8 cellular contexts compared by ENCODE assay signal in genomic region chr10:17229717-17229966, GRCh38. TPM values are rescaled to one million over a fixed set of nuclear protein-coding genes. Genes with fewer than 3 reads are reported as not detected.
DNase-seq lines count a peak whose midpoint lies in the region; ATAC-seq and TF ChIP-seq lines count a peak whose summit lies in the region.

No MANE protein-coding gene starts in this region.

- peak overlapping the region; percentile 99 for H3K4me3 ChIP-seq in AG10803 (ENCODE audit: low read length)

- ATAC-seq in GM21529 (IDR thresholded peaks at IDR 0.05; ENCODE audit: unreplicated experiment) (peak; percentile 4), HG02678 (IDR thresholded peaks at IDR 0.05; ENCODE audit: unreplicated experiment) (no peak)
- ATAC-seq in activated CD8-positive, alpha-beta T cell treated with anti-CD3 and anti-CD28 coated beads, Interleukin-2, amount 10 ng/mL, durations not matched to agents 7 days and 5 days, result no peak

- H3K27me3 Mint-ChIP-seq in activated CD8-positive, alpha-beta T cell treated with anti-CD3 and anti-CD28 coated beads, Interleukin-2, amount 10 ng/mL, durations not matched to agents 7 days and 5 days (ENCODE audit: low read depth), result no peaks in the 10 kb centered on the region
- peaks cover 27 to 38% (median 27%) of the 10 kb centered on the region in 3 donors for H3K27me3 Mint-ChIP-seq in immature natural killer cell (ENCODE audit: low read depth in 3 of 3)

- DNase-seq in AG10803 (ENCODE audit: low read depth), result no peak
- DNase-seq in activated CD8-positive, alpha-beta T cell treated with anti-CD3 and anti-CD28 coated beads, Interleukin-2, amount 10 ng/mL, durations not matched to agents 7 days and 5 days, result no peak
- DNase-seq in immature natural killer cell, result no peak
- no peak for DNase-seq in NCI-H774 (lab: John Stamatoyannopoulos, UW)
- no peak for DNase-seq in stimulated activated CD4-positive, alpha-beta T cell treated with anti-CD3 and anti-CD28 coated beads, Interleukin-4, amount 100 ng/mL, for 1 hour

- POLR2A ChIA-PET in activated CD8-positive, alpha-beta T cell treated with anti-CD3 and anti-CD28 coated beads, Interleukin-2, amount 10 ng/mL, durations not matched to agents 7 days and 5 days (lab: Charles Lee), result interaction anchor here (0.6 to 7.6 kb wide), 29 partner anchors 8 to 792 kb away, joined by 3 to 150 read pairs (median 8); partner anchors contain the start of genes RSU1, STAM and TRDMT1

- peak overlapping the region; percentile 72 for H3K27ac ChIP-seq in temporal lobe (ENCODE audit: low read depth, low read length)

- peak overlapping the region; percentile 91 for H3K4me3 Mint-ChIP-seq in activated CD8-positive, alpha-beta T cell treated with anti-CD3 and anti-CD28 coated beads, Interleukin-2, amount 10 ng/mL, durations not matched to agents 7 days and 5 days
- peak overlapping the region; percentile 86 to 94 (median 92) for H3K4me3 Mint-ChIP-seq in immature natural killer cell

- no peak for TF ChIP-seq CTCF in AG10803 (conservative IDR thresholded peaks at IDR 0.05; ENCODE audit: low read length)

- H3K4me1 Mint-ChIP-seq in activated CD8-positive, alpha-beta T cell treated with anti-CD3 and anti-CD28 coated beads, Interleukin-2, amount 10 ng/mL, durations not matched to agents 7 days and 5 days (ENCODE audit: low read depth), result peaks cover 61% of the 10 kb centered on the region
- peaks cover 38 to 55% of the 10 kb centered on the region in 2 donors for H3K4me1 Mint-ChIP-seq in immature natural killer cell

- peak overlapping the region; percentile 96 for H3K27ac Mint-ChIP-seq in activated CD8-positive, alpha-beta T cell treated with anti-CD3 and anti-CD28 coated beads, Interleukin-2, amount 10 ng/mL, durations not matched to agents 7 days and 5 days
- peak overlapping the region; percentile 84 to 98 (median 96) for H3K27ac Mint-ChIP-seq in immature natural killer cell

- no peaks in the 10 kb centered on the region for H3K9me3 Mint-ChIP-seq in activated CD8-positive, alpha-beta T cell treated with anti-CD3 and anti-CD28 coated beads, Interleukin-2, amount 10 ng/mL, durations not matched to agents 7 days and 5 days (ENCODE audit: insufficient read depth)
- no peaks in the 10 kb centered on the region for H3K9me3 Mint-ChIP-seq in immature natural killer cell

- CTCF ChIA-PET in activated CD8-positive, alpha-beta T cell treated with anti-CD3 and anti-CD28 coated beads, Interleukin-2, amount 10 ng/mL, durations not matched to agents 7 days and 5 days (lab: Charles Lee), result interaction anchor here (0.7 to 4.6 kb wide), 15 partner anchors 11 to 412 kb away, joined by 3 to 38 read pairs (median 5); partner anchors contain the start of genes RSU1 and TRDMT1

- H3K36me3 Mint-ChIP-seq in activated CD8-positive, alpha-beta T cell treated with anti-CD3 and anti-CD28 coated beads, Interleukin-2, amount 10 ng/mL, durations not matched to agents 7 days and 5 days (ENCODE audit: low read depth), result peaks cover 67% of the 10 kb centered on the region
- peaks cover 5 to 10% (median 6%) of the 10 kb centered on the region in 3 donors for H3K36me3 Mint-ChIP-seq in immature natural killer cell

RNA-seq across cellular contexts. Expression of gene VIM, which starts 1.6 kb away (rescaled TPM):
- total RNA-seq in activated CD8-positive, alpha-beta T cell treated with anti-CD3 and anti-CD28 coated beads, Interleukin-2, amount 10 ng/mL, durations not matched to agents 7 days and 5 days, result 1,000 to 10,000 TPM; 2,550 to 2,568 TPM
- polyA plus RNA-seq in immature natural killer cell, result 100 to 1,000 TPM in 2 of 3 donors, 10 to 100 TPM in 1; 61.5 to 183 (median 142) TPM
- total RNA-seq in temporal lobe, result 268 TPM

RNA-seq across cellular contexts. Expression of gene TRDMT1, which starts 28.2 kb away (rescaled TPM):
- total RNA-seq in activated CD8-positive, alpha-beta T cell treated with anti-CD3 and anti-CD28 coated beads, Interleukin-2, amount 10 ng/mL, durations not matched to agents 7 days and 5 days, result 10 to 100 TPM; 11.6 to 13.6 TPM
- 1 to 10 TPM; 1.4 to 7.8 (median 3.6) TPM for polyA plus RNA-seq in immature natural killer cell
- total RNA-seq in temporal lobe, result 15.2 TPM
